In genomic region chr3:112984485-112984884, GRCh38 we compare ENCODE assay signal across 1 cellular context.
TF ChIP-seq lines count a peak whose summit lies in the region.

No MANE protein-coding gene starts in this region.

TF ChIP-seq in HepG2, 621 proteins besides CTCF, POLR2A, EP300 and RAD21 (continued from another document):
- TF ChIP-seq, protein P1, sequence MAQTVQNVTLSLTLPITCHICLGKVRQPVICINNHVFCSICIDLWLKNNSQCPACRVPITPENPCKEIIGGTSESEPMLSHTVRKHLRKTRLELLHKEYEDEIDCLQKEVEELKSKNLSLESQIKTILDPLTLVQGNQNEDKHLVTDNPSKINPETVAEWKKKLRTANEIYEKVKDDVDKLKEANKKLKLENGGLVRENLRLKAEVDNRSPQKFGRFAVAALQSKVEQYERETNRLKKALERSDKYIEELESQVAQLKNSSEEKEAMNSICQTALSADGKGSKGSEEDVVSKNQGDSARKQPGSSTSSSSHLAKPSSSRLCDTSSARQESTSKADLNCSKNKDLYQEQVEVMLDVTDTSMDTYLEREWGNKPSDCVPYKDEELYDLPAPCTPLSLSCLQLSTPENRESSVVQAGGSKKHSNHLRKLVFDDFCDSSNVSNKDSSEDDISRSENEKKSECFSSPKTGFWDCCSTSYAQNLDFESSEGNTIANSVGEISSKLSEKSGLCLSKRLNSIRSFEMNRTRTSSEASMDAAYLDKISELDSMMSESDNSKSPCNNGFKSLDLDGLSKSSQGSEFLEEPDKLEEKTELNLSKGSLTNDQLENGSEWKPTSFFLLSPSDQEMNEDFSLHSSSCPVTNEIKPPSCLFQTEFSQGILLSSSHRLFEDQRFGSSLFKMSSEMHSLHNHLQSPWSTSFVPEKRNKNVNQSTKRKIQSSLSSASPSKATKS (CRISPR knock-in tag; IDR thresholded peaks at IDR 0.05), result no peak
- TF ChIP-seq ZNF678 (CRISPR knock-in tag; IDR thresholded peaks at IDR 0.05) (no peak), MTERF4 (CRISPR knock-in tag; IDR thresholded peaks at IDR 0.05) (no peak), CENPT (CRISPR knock-in tag; IDR thresholded peaks at IDR 0.05; ENCODE audit: low read depth) (no peak)
